In the genomic region with DNA sequence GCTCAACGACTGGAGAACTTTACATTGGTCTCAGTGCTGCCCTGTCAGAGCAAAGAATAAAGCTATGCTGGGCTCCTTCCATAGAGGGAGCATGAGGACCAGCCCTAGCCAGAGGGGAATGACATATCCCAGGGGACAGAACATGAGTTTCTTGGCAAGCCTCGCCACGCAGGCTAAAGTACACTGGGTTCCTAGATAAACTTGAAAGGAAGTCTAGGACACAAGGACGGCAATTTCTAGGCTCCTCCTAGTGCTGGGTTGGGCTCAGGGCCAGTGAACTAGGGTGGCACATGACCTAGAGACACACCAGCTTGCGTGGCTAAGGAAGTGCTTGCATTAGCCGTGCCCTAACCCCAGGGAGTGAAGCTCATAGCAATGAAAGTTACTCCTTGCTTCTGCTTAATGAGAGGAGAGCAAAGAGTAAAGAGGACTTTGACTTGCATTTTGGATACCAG, we compare ENCODE assay signal across 12 cellular contexts.
DNase-seq lines count a peak whose midpoint lies in the region; ATAC-seq, FAIRE-seq and TF ChIP-seq lines count a peak whose summit lies in the region.
"Had no signal": no experiment of that assay in that cellular context is flagged by ENCODE, and none has a peak within 500 bp of the region (broad histone marks: within the 10 kb centered on the region; RNA-seq: fewer than 3 reads in every experiment).

No MANE protein-coding gene starts in this region.

- H2AK5ac ChIP-seq in IMR-90 (ENCODE audit: low read depth, low read length), result no peak overlapping the region

- no peak overlapping the region for H2BK15ac ChIP-seq in IMR-90 (ENCODE audit: low read depth, low read length)

- no peaks in the 10 kb centered on the region for H3K9me1 ChIP-seq in IMR-90 (ENCODE audit: insufficient read depth, low read length)

- H4K8ac ChIP-seq in IMR-90 (ENCODE audit: low read depth in 2 of 2, low read length in 2 of 2), result no peak overlapping the region

- H2BK20ac ChIP-seq in IMR-90 (ENCODE audit: low read depth, low read length), result no peak overlapping the region

- dilution Hi-C loops in IMR-90 (cut with HindIII; ENCODE audit: low sequenced_read_pairs, unreplicated experiment), result no loop called here
- dilution Hi-C loops in mammary epithelial cell (cut with HindIII; ENCODE audit: low sequenced_read_pairs), result no loop called here

- H3K9ac ChIP-seq in IMR-90 (ENCODE audit: low read depth, low read length) (no peak overlapping the region), mammary epithelial cell (ENCODE audit: insufficient read depth, low read length) (no peak overlapping the region)

- CTCF ChIA-PET in IMR-90 (lab: Yijun Ruan, JAX), result interaction anchor here (0.6 kb wide), 1 partner anchor 523 kb away, joined by 3 read pairs; no protein-coding TSS in a partner anchor
- CTCF ChIA-PET in mammary epithelial cell (lab: Charles Lee; ENCODE audit: low non-redundant PET), result no interaction called here

- H3K36me3 ChIP-seq in IMR-90 (ENCODE audit: control insufficient read depth, insufficient read depth, low read length), result no peaks in the 10 kb centered on the region
- peaks cover 2% of the 10 kb centered on the region for H3K36me3 ChIP-seq in mammary epithelial cell (ENCODE audit: insufficient read depth, low read length)
- H3K36me3 ChIP-seq in hepatocyte (replicated peaks; ENCODE audit: insufficient read depth, low read depth), result no peaks in the 10 kb centered on the region
- no peaks in the 10 kb centered on the region for H3K36me3 ChIP-seq in small intestine (ENCODE audit: control insufficient read depth in 2 of 2, insufficient read depth in 2 of 2, low read length in 2 of 2)
- H3K36me3 ChIP-seq: neutrophil had no signal

- TF ChIP-seq RAD21 in IMR-90 (IDR thresholded peaks at IDR 0.05; ENCODE audit: low read length), result no peak

- no peak overlapping the region for H3K56ac ChIP-seq in IMR-90 (ENCODE audit: extremely low read depth, insufficient read depth, low read length)

- ATAC-seq in IMR-90 (ENCODE audit: low read depth) (no peak), HG02970 (IDR thresholded peaks at IDR 0.05; ENCODE audit: low FRiP score, unreplicated experiment) (no peak), GM19035 (IDR thresholded peaks at IDR 0.05; ENCODE audit: unreplicated experiment) (no peak)

- FAIRE-seq in small intestine (lab: Jason Lieb, UNC), result peak; percentile 51

- no peak overlapping the region for H2BK5ac ChIP-seq in IMR-90 (ENCODE audit: low read depth, low read length, poor library complexity, severe bottlenecking)

- BruUV-seq in IMR-90 (replicated peaks; lab: Mats Ljungman, UMichigan) (no TSS peak), mammary epithelial cell (replicated peaks; lab: Mats Ljungman, UMichigan) (no TSS peak)

- peaks cover 3% of the 10 kb centered on the region; the same call in 1 of the 2 replicates for H3K9me3 ChIP-seq in IMR-90 (ENCODE audit: control insufficient read depth, insufficient read depth, low read length)
- H3K9me3 ChIP-seq in mammary epithelial cell (replicated peaks; ENCODE audit: insufficient read depth, low read length), result no peaks in the 10 kb centered on the region
- H3K9me3 ChIP-seq in hepatocyte (ENCODE audit: low read depth), result no peaks in the 10 kb centered on the region
- no peaks in the 10 kb centered on the region for H3K9me3 ChIP-seq in small intestine (ENCODE audit: control insufficient read depth, low read depth)
- H3K9me3 ChIP-seq: neutrophil had no signal

- peak overlapping the region; percentile 49 for H2AFZ ChIP-seq in IMR-90 (replicated peaks; ENCODE audit: low read length, poor library complexity)
- H2AFZ ChIP-seq in mammary epithelial cell (ENCODE audit: low read depth, low read length), result no peak overlapping the region
- no peak overlapping the region for H2AFZ ChIP-seq in hepatocyte

- no peak overlapping the region for H2BK120ac ChIP-seq in IMR-90 (ENCODE audit: low read depth, low read length)

- no peaks in the 10 kb centered on the region for H3K9me2 ChIP-seq in hepatocyte (replicated peaks; ENCODE audit: insufficient read depth)

- POLR2A ChIA-PET in IMR-90 (lab: Charles Lee; ENCODE audit: unreplicated experiment), result no interaction called here

- H3K18ac ChIP-seq in IMR-90 (ENCODE audit: low read depth, low read length), result no peak overlapping the region

- H3K4me3 ChIP-seq in IMR-90 (ENCODE audit: insufficient read depth, low read depth, low read length) (no peak overlapping the region), mammary epithelial cell (replicated peaks in 1 of 3; ENCODE audit: insufficient read depth in 1 of 3, low read depth in 2 of 3, low read length in 3 of 3) (no peak overlapping the region), hepatocyte (no peak overlapping the region), small intestine (ENCODE audit: low read depth in 1 of 2, low read length in 2 of 2) (no peak overlapping the region)

- no peak overlapping the region for H4K5ac ChIP-seq in IMR-90 (ENCODE audit: low read depth, low read length)

- no peak overlapping the region for H4K91ac ChIP-seq in IMR-90 (ENCODE audit: insufficient read depth, low read depth, low read length)

- TF ChIP-seq CTCF in IMR-90 (conservative IDR thresholded peaks at IDR 0.05; ENCODE audit: low read depth, low read length), result no peak
- TF ChIP-seq CTCF in mammary epithelial cell (conservative IDR thresholded peaks at IDR 0.05 in 1 of 2, IDR thresholded peaks at IDR 0.05 in 1 of 2; ENCODE audit: extremely low read depth in 1 of 2, insufficient read depth in 1 of 2, low read depth in 1 of 2, low read length in 2 of 2), result peak in 1 of 2 donors; percentile 52
- peak; percentile 32 for TF ChIP-seq CTCF in hepatocyte (IDR thresholded peaks at IDR 0.05; ENCODE audit: poor library complexity)

- no peaks in the 10 kb centered on the region for H3K4me1 ChIP-seq in IMR-90 (ENCODE audit: control insufficient read depth, insufficient read depth, low read length)
- H3K4me1 ChIP-seq in mammary epithelial cell (ENCODE audit: insufficient read depth, low read length), result peaks cover 4% of the 10 kb centered on the region
- H3K4me1 ChIP-seq in hepatocyte (ENCODE audit: insufficient read depth), result peaks cover 6% of the 10 kb centered on the region
- H3K4me1 ChIP-seq in small intestine (ENCODE audit: control insufficient read depth in 2 of 2, insufficient read depth in 1 of 2, low read depth in 1 of 2, low read length in 1 of 2), result peaks cover 0 to 5% of the 10 kb centered on the region in 2 donors

- TF ChIP-seq POLR2A in IMR-90 (IDR thresholded peaks at IDR 0.05; ENCODE audit: low read depth, low read length), result no peak

- H3K27ac ChIP-seq in IMR-90 (ENCODE audit: insufficient read depth, low read length) (no peak overlapping the region), mammary epithelial cell (ENCODE audit: insufficient read depth, low read depth, low read length) (no peak overlapping the region), hepatocyte (peak overlapping the region; percentile 66), small intestine (ENCODE audit: low read depth in 1 of 2, low read length in 1 of 2) (peak overlapping the region; percentile 67 to 93)
- H3K27ac ChIP-seq: neutrophil had no signal

- no peak overlapping the region for H3K4ac ChIP-seq in IMR-90 (ENCODE audit: low read depth, low read length)

- no peaks in the 10 kb centered on the region for H3K79me2 ChIP-seq in mammary epithelial cell (ENCODE audit: insufficient read depth, low read length)
- H3K79me2 ChIP-seq in hepatocyte, result no peaks in the 10 kb centered on the region

- intact Hi-C loops in IMR-90 (cut with micrococcal nuclease) (no loop called here), mammary epithelial cell (cut with micrococcal nuclease) (no loop called here)

- H2AK9ac ChIP-seq in IMR-90 (replicated peaks; ENCODE audit: low read depth, low read length, poor library complexity), result peak overlapping the region; percentile 61

- H3K23ac ChIP-seq in IMR-90 (ENCODE audit: low read depth, low read length), result no peak overlapping the region

- no peaks in the 10 kb centered on the region for H3K79me1 ChIP-seq in IMR-90 (ENCODE audit: low read depth in 1 of 2, low read length in 2 of 2)

- DNase-seq in IMR-90 (no peak), mammary epithelial cell (peak; percentile 10), hepatocyte (ENCODE audit: low spot score) (peak; percentile 75), small intestine (peak; percentile 100), middle frontal gyrus (ENCODE audit: extremely low spot score, low spot score) (no peak), hypothalamus (lab: John Stamatoyannopoulos, UW) (no peak)
- DNase-seq: central memory CD4-positive, alpha-beta T cell; HCEC 1CT; NCI-H1105 had no signal

- H3K14ac ChIP-seq in IMR-90 (replicated peaks; ENCODE audit: low read depth, low read length), result no peak overlapping the region

- H3K27me3 ChIP-seq in IMR-90 (ENCODE audit: control insufficient read depth, insufficient read depth, low read length), result no peaks in the 10 kb centered on the region
- no peaks in the 10 kb centered on the region for H3K27me3 ChIP-seq in mammary epithelial cell (ENCODE audit: insufficient read depth, low read length)
- no peaks in the 10 kb centered on the region for H3K27me3 ChIP-seq in hepatocyte
- no peaks in the 10 kb centered on the region for H3K27me3 ChIP-seq in small intestine (ENCODE audit: control insufficient read depth in 2 of 2, insufficient read depth in 2 of 2, low read length in 2 of 2)
- H3K27me3 ChIP-seq: neutrophil had no signal

- H4K20me1 ChIP-seq in IMR-90 (ENCODE audit: insufficient read depth, low read length), result no peaks in the 10 kb centered on the region
- no peaks in the 10 kb centered on the region for H4K20me1 ChIP-seq in mammary epithelial cell (ENCODE audit: insufficient read depth, low read length)
- H4K20me1 ChIP-seq in hepatocyte (ENCODE audit: insufficient read depth, poor library complexity, severe bottlenecking), result no peaks in the 10 kb centered on the region

- H3K4me2 ChIP-seq in IMR-90 (ENCODE audit: low read depth, low read length) (no peak overlapping the region), mammary epithelial cell (ENCODE audit: insufficient read depth, low read depth, low read length) (no peak overlapping the region), hepatocyte (no peak overlapping the region)

- WGBS in IMR-90 (ENCODE audit: extremely low coverage in 2 of 2, insufficient read length in 1 of 2), 2 experiments, result 42% methylated on average over 2 of the region's 6 CpGs; no CpG with 5 or more reads in 1 of the 2 experiments
- WGBS in mammary epithelial cell (ENCODE audit: low coverage, missing lambda C conversion rate), result 68% methylated on average over 5 of the region's 6 CpGs
- 57% methylated on average over 6 of the region's 6 CpGs for WGBS in hepatocyte (ENCODE audit: low lambda C conversion rate, missing lambda C conversion rate)
- 10 to 37% (median 28%) methylated on average over 6 of the region's 6 CpGs for WGBS in small intestine, 3 donors

- in situ Hi-C loops in IMR-90 (cut with MboI; ENCODE audit: low sequenced_read_pairs) (no loop called here), mammary epithelial cell (cut with MboI; ENCODE audit: low sequenced_read_pairs in 2 of 2) (no loop called here)

TF ChIP-seq in IMR-90, 13 proteins besides CTCF, POLR2A, EP300 and RAD21 (continues in another document):
- TF ChIP-seq RCOR1 (IDR thresholded peaks at IDR 0.05; ENCODE audit: insufficient replicate concordance, low read length) (no peak), CHD1 (IDR thresholded peaks at IDR 0.05; ENCODE audit: low read depth, low read length) (no peak), RFX5 (IDR thresholded peaks at IDR 0.05; ENCODE audit: low read depth, low read length) (no peak), SMC3 (IDR thresholded peaks at IDR 0.05; ENCODE audit: low read depth, low read length) (no peak), FOS (IDR thresholded peaks at IDR 0.05; ENCODE audit: low read depth, low read length) (no peak)

Comparison
In these comparisons a context has a peak if more than half of its experiments do, and no peak if none do; other contexts are left out.
1. DNase-seq: peak in mammary epithelial cell (single experiment), hepatocyte (single experiment) and small intestine (single experiment); none in IMR-90 (single experiment), middle frontal gyrus (single experiment) and hypothalamus (0 of 51).
2. H3K27ac ChIP-seq: peak in hepatocyte (single experiment) and small intestine (2 of 2); none in IMR-90 (single experiment) and mammary epithelial cell (single experiment).